ENCODE assay signal across 8 cellular contexts in the genomic region with DNA sequence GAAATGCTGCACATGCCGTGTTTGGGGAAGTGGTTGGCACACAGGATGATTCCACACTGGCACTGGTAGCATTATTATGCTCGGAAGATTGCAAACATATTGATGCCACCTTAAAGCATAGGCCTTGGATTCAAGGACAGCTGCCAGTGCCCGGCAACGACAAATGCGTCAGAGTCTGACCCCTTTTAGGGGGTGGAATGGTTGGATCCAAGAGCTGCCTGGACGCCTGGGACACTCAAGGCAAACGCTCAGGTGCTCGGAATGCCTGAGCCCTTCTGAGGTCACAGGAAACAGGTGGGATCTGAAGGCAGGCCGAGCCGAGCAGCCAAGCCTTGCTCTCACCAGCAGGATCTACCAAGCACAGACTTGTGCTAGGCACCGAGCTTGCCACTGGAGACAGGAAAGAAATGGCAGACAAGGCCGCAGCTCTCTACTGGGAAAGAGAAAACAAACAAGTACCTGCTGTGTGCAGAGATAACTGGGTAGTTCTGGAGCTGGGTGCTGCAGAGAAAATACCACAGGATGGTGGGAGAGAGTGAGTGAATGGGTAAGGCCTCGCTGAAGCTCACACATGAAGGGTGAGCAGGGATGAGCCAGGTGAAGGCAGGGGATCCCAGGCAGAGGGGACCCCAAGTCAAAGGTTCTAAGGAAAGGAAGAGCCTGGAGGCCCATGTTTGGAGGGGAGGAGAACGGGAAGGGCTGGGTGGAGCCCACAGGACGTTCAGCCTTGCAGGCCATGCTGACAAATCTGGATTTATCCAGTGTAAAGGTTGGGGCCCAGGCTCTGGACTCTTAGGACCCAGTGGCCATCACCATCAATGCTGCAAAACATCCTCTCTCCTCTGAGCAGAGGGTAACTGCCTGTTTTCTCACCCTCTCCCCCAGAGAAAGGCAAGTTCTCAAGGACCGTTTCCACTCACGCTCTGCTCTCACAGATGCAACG. TPM values are rescaled to one million over a fixed set of nuclear protein-coding genes. Genes with fewer than 3 reads are reported as not detected.
DNase-seq lines count a peak whose midpoint lies in the region; ATAC-seq, FAIRE-seq and TF ChIP-seq lines count a peak whose summit lies in the region.

No MANE protein-coding gene starts in this region.

- FAIRE-seq in urothelium cell line (lab: Jason Lieb, UNC) = no peak

- H3K4me3 ChIP-seq in Panc1 (ENCODE audit: low read depth in 2 of 2, low read length in 2 of 2) = no peak overlapping the region
- no peak overlapping the region for H3K4me3 ChIP-seq in esophagus (ENCODE audit: low read depth in 1 of 2, low read length in 2 of 2)
- H3K4me3 ChIP-seq in parathyroid adenoma (ENCODE audit: low read depth, low read length) = no peak overlapping the region

- H3K27me3 ChIP-seq in Panc1 (ENCODE audit: control insufficient read depth, insufficient read depth, low read length) (no peaks in the 10 kb centered on the region), esophagus (ENCODE audit: control insufficient read depth in 1 of 2, insufficient read depth in 2 of 2, low read length in 2 of 2) (no peaks in the 10 kb centered on the region), parathyroid adenoma (ENCODE audit: control insufficient read depth, insufficient read depth, low read length) (no peaks in the 10 kb centered on the region)

- intact Hi-C loops in Panc1 (cut with micrococcal nuclease; ENCODE audit: unreplicated experiment) = no loop called here

- peak overlapping the region; percentile 16 for H3K4me2 ChIP-seq in parathyroid adenoma (ENCODE audit: low read length)

- H3K36me3 ChIP-seq in Panc1 (ENCODE audit: control insufficient read depth, insufficient read depth, low read length) (no peaks in the 10 kb centered on the region), esophagus (ENCODE audit: control insufficient read depth in 2 of 2, insufficient read depth in 2 of 2, low read length in 1 of 2) (peaks cover 5 to 6% of the 10 kb centered on the region in 2 donors), parathyroid adenoma (ENCODE audit: control insufficient read depth, insufficient read depth, low read length) (no peaks in the 10 kb centered on the region)

- H3K27ac ChIP-seq in Panc1 (ENCODE audit: low read length) (no peak overlapping the region), esophagus (ENCODE audit: low read depth in 2 of 2, low read length in 1 of 2) (peak overlapping the region; percentile 44 to 80), parathyroid adenoma (peak overlapping the region; percentile 10)

- DNase-seq in DMS79 treated with DMSO at 0.1 percent for 48 hours (lab: John Stamatoyannopoulos, UW) = peak; percentile 78
- DNase-seq in Panc1 (ENCODE audit: low read depth, low spot score) = no peak
- DNase-seq in NCI-H82 treated with DMSO at 0.1 percent for 48 hours (lab: John Stamatoyannopoulos, UW; ENCODE audit: unreplicated experiment) = no peak
- DNase-seq in HK-2 (ENCODE audit: unreplicated experiment) = no peak
- DNase-seq in urothelium cell line (ENCODE audit: low spot score) = no peak

- peaks cover 75% of the 10 kb centered on the region for H3K79me2 ChIP-seq in parathyroid adenoma

- H3K4me1 ChIP-seq in Panc1 (ENCODE audit: control insufficient read depth, insufficient read depth, low read length) (peaks cover 5% of the 10 kb centered on the region; the same call in 1 of the 2 replicates), esophagus (ENCODE audit: control insufficient read depth in 2 of 2, insufficient read depth in 2 of 2, low read length in 1 of 2) (peaks cover 6 to 9% of the 10 kb centered on the region in 2 donors), parathyroid adenoma (no peaks in the 10 kb centered on the region)

- no peak overlapping the region for H3K9ac ChIP-seq in parathyroid adenoma

- BruUV-seq in Panc1 (replicated peaks; lab: Mats Ljungman, UMichigan) = no TSS peak

- WGBS in esophagus, 2 donors = 31 to 35% methylated on average over 18 of the region's 18 CpGs

- CTCF ChIA-PET in Panc1 (lab: Charles Lee) = interaction anchor here (0.9 to 1.1 kb wide), 2 partner anchors 11 to 15 kb away, joined by 3 read pairs; no protein-coding TSS in a partner anchor

- H2AFZ ChIP-seq in parathyroid adenoma = no peak overlapping the region

- ATAC-seq in Panc1 = peak; percentile 22; the same call in 1 of the 2 replicates
- no peak for ATAC-seq in GM19035 (IDR thresholded peaks at IDR 0.05; ENCODE audit: unreplicated experiment)

- in situ Hi-C loops in Panc1 (cut with HindIII; ENCODE audit: low pct_unique_long_range_greater_than_20kb, low sequenced_read_pairs) = no loop called here

- no peak for TF ChIP-seq CTCF in Panc1 (IDR thresholded peaks at IDR 0.05)
- no peak for TF ChIP-seq CTCF in parathyroid adenoma (IDR thresholded peaks at IDR 0.05)

- no peaks in the 10 kb centered on the region for H3K9me3 ChIP-seq in Panc1 (ENCODE audit: control insufficient read depth, insufficient read depth, low read depth, low read length)
- no peaks in the 10 kb centered on the region for H3K9me3 ChIP-seq in esophagus (ENCODE audit: control insufficient read depth in 2 of 2, insufficient read depth in 1 of 2, low read depth in 1 of 2, low read length in 1 of 2)
- H3K9me3 ChIP-seq in parathyroid adenoma (ENCODE audit: control insufficient read depth, low read length) = no peaks in the 10 kb centered on the region

- POLR2A ChIA-PET in Panc1 (lab: Charles Lee) = interaction anchor here (0.5 kb wide), 1 partner anchor 470 kb away, joined by 5 read pairs; no protein-coding TSS in a partner anchor

RNA-seq across cellular contexts. Expression of a gene that starts 9.2 kb away (rescaled TPM):
- total RNA-seq in Panc1 (2021; ENCODE audit: unreplicated experiment) = 54.6 TPM
- 69.7 TPM for polyA plus RNA-seq in Panc1 (2012; ENCODE audit: insufficient read length)
- 10 to 100 TPM; 25.0 to 34.4 TPM for polyA plus RNA-seq in esophagus

RNA-seq across cellular contexts. Expression of a gene that starts 54.6 kb away (rescaled TPM):
- total RNA-seq in Panc1 (2021; ENCODE audit: unreplicated experiment) = 9.2 TPM
- 9.1 TPM for polyA plus RNA-seq in Panc1 (2012; ENCODE audit: insufficient read length)
- polyA plus RNA-seq in esophagus = 10 to 100 TPM in 1 of 2 donors, 1 to 10 TPM in 1; 8.0 to 18.7 TPM
